17 cellular contexts compared by ENCODE assay signal in the genomic region with DNA sequence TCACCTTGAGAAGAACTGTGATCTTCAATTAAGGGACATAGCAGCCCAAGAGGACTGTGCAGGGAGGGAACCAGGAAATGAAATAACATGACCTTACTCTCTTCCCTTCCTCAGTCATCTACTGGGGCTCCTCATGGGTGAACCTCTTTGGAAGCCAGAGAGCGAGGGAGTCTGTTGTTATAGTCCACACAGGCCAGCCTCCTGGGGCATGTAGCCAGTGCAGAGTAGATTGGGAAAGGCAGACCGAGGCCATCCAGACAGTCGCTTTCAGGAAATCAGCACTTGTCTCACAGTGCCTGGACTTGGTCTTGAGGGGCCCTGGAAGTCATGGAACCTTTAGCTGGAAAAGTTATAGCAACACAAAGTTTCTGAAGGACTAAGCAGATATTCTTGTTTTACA.
"Had no signal": no experiment of that assay in that cellular context is flagged by ENCODE, and none has a peak within 500 bp of the region (broad histone marks: within the 10 kb centered on the region; RNA-seq: fewer than 3 reads in every experiment).

No MANE protein-coding gene starts in this region.

- H3K27me3 ChIP-seq: dorsolateral prefrontal cortex had no signal

- DNase-seq: activated CD4-positive, alpha-beta T cell treated with anti-CD3 and anti-CD28 coated beads, Interleukin-2, amount 10 ng/mL, durations not matched to agents 7 days and 5 days; activated CD8-positive, alpha-beta memory T cell treated with anti-CD3 and anti-CD28 coated beads, Interleukin-2, amount 50 U/mL, for 4 hours; activated effector memory CD4-positive, alpha-beta T cell treated with Interleukin-2 at 50 U/mL for 16 hours; activated naive CD4-positive, alpha-beta T cell treated with anti-CD3 and anti-CD28 coated beads, Interleukin-2, amount 10 ng/mL, durations not matched to agents 7 days and 5 days; activated naive CD8-positive, alpha-beta T cell treated with anti-CD3 and anti-CD28 coated beads, Interleukin-2, amount 50 U/mL, for 24 hours; activated T-cell treated with anti-CD3 and anti-CD28 coated beads, Interleukin-2, amount 50 U/mL, for 4 hours; dorsolateral prefrontal cortex; foreskin fibroblast; glutamatergic neuron; hypothalamus; islet precursor cell; naive thymus-derived CD8-positive, alpha-beta T cell; SK-N-SH; stimulated activated naive CD4-positive, alpha-beta T cell treated with Interleukin-2 at 50 U/mL for 16 hours; substantia nigra had no signal

- H3K9me3 ChIP-seq: SK-N-SH had no signal

- H3K27ac Mint-ChIP-seq: activated CD4-positive, alpha-beta T cell treated with anti-CD3 and anti-CD28 coated beads, Interleukin-2, amount 10 ng/mL, durations not matched to agents 7 days and 5 days; activated naive CD4-positive, alpha-beta T cell treated with anti-CD3 and anti-CD28 coated beads, Interleukin-2, amount 10 ng/mL, durations not matched to agents 7 days and 5 days; activated naive CD8-positive, alpha-beta T cell treated with anti-CD3 and anti-CD28 coated beads, Interleukin-2, amount 50 U/mL, for 24 hours; type B pancreatic cell had no signal

- H3K4me3 ChIP-seq: dorsolateral prefrontal cortex had no signal

- ATAC-seq: activated naive CD8-positive, alpha-beta T cell treated with anti-CD3 and anti-CD28 coated beads, Interleukin-2, amount 50 U/mL, for 24 hours; activated T-cell treated with anti-CD3 and anti-CD28 coated beads, Interleukin-2, amount 50 U/mL, for 4 hours; naive thymus-derived CD8-positive, alpha-beta T cell had no signal

- H3K27ac ChIP-seq: parathyroid adenoma had no signal

- H3K27me3 Mint-ChIP-seq: activated CD4-positive, alpha-beta T cell treated with anti-CD3 and anti-CD28 coated beads, Interleukin-2, amount 10 ng/mL, durations not matched to agents 7 days and 5 days; activated naive CD4-positive, alpha-beta T cell treated with anti-CD3 and anti-CD28 coated beads, Interleukin-2, amount 10 ng/mL, durations not matched to agents 7 days and 5 days; activated naive CD8-positive, alpha-beta T cell treated with anti-CD3 and anti-CD28 coated beads, Interleukin-2, amount 50 U/mL, for 24 hours; naive thymus-derived CD8-positive, alpha-beta T cell; type B pancreatic cell had no signal

- H3K4me3 Mint-ChIP-seq: activated CD4-positive, alpha-beta T cell treated with anti-CD3 and anti-CD28 coated beads, Interleukin-2, amount 10 ng/mL, durations not matched to agents 7 days and 5 days; activated naive CD4-positive, alpha-beta T cell treated with anti-CD3 and anti-CD28 coated beads, Interleukin-2, amount 10 ng/mL, durations not matched to agents 7 days and 5 days; activated naive CD8-positive, alpha-beta T cell treated with anti-CD3 and anti-CD28 coated beads, Interleukin-2, amount 50 U/mL, for 24 hours; activated T-cell treated with anti-CD3 and anti-CD28 coated beads, Interleukin-2, amount 50 U/mL, for 4 hours; naive thymus-derived CD8-positive, alpha-beta T cell; type B pancreatic cell had no signal

- H3K9ac ChIP-seq: parathyroid adenoma, SK-N-SH had no signal

- H3K9me3 Mint-ChIP-seq: activated CD4-positive, alpha-beta T cell treated with anti-CD3 and anti-CD28 coated beads, Interleukin-2, amount 10 ng/mL, durations not matched to agents 7 days and 5 days; activated naive CD4-positive, alpha-beta T cell treated with anti-CD3 and anti-CD28 coated beads, Interleukin-2, amount 10 ng/mL, durations not matched to agents 7 days and 5 days; activated naive CD8-positive, alpha-beta T cell treated with anti-CD3 and anti-CD28 coated beads, Interleukin-2, amount 50 U/mL, for 24 hours; activated T-cell treated with anti-CD3 and anti-CD28 coated beads, Interleukin-2, amount 50 U/mL, for 4 hours; naive thymus-derived CD8-positive, alpha-beta T cell; type B pancreatic cell had no signal
